In the genomic region with DNA sequence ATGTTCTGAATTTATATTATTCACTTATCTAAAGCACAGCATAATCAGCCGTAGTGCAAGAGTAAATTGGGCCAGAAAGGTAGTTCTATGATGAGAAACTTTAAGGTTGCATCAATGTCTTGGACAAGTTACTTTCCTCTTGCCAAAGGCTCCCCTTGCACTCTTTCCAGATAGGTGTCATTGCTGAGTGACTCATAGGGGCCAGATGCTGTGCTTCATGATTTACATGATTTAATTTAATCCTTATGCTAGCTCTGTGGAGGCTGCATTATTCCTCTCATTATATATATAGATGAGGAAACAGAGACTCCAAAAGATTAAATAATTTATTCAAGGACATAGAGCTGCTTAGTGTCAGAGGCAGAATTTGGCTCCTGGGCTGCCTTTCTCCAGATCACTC, we compare ENCODE assay signal across 18 cellular contexts. TPM values are rescaled to one million over a fixed set of nuclear protein-coding genes. Genes with fewer than 3 reads are reported as not detected.
DNase-seq lines count a peak whose midpoint lies in the region; ATAC-seq, FAIRE-seq and TF ChIP-seq lines count a peak whose summit lies in the region.
"Had no signal": no experiment of that assay in that cellular context is flagged by ENCODE, and none has a peak within 500 bp of the region (broad histone marks: within the 10 kb centered on the region; RNA-seq: fewer than 3 reads in every experiment).

No MANE protein-coding gene starts in this region.

- H3K9me3 ChIP-seq in right atrium auricular region, result no peaks in the 10 kb centered on the region
- H3K9me3 ChIP-seq: heart right ventricle had no signal

- peak; percentile 75 for FAIRE-seq in RCC 7860 (lab: Jason Lieb, UNC)
- FAIRE-seq: GM18507 had no signal

- H3K27me3 ChIP-seq in right atrium auricular region, result no peaks in the 10 kb centered on the region

- ATAC-seq in GM18498 (IDR thresholded peaks at IDR 0.05; ENCODE audit: unreplicated experiment), result no peak
- no peak for ATAC-seq in HG02981 (IDR thresholded peaks at IDR 0.05; ENCODE audit: unreplicated experiment)
- no peak for ATAC-seq in HG02678 (IDR thresholded peaks at IDR 0.05; ENCODE audit: unreplicated experiment)
- ATAC-seq: GM23338; heart right ventricle; stimulated activated naive CD8-positive, alpha-beta T cell treated with anti-CD3 and anti-CD28 coated beads, Interleukin-15, Interleukin-2, amounts not matched to agents 100 U/mL and 50 U/mL, for 24 hours had no signal

- H3K4me1 ChIP-seq in right atrium auricular region, result peaks cover 0 to 6% of the 10 kb centered on the region in 2 donors

- H3K4me3 ChIP-seq in fibroblast of mammary gland (ENCODE audit: control insufficient read depth, low read depth, low read length), result no peak overlapping the region
- H3K4me3 ChIP-seq in right atrium auricular region, result no peak overlapping the region
- H3K4me3 ChIP-seq: GM23338, heart right ventricle had no signal

- H3K36me3 ChIP-seq in right atrium auricular region, result no peaks in the 10 kb centered on the region
- H3K36me3 ChIP-seq: heart right ventricle had no signal

- no peak overlapping the region for H3K27ac ChIP-seq in right atrium auricular region
- H3K27ac ChIP-seq: heart right ventricle had no signal

- no peak for TF ChIP-seq CTCF in fibroblast of mammary gland (conservative IDR thresholded peaks at IDR 0.05; ENCODE audit: control insufficient read depth, insufficient read depth, low read depth, low read length)
- TF ChIP-seq CTCF in right atrium auricular region (IDR thresholded peaks at IDR 0.05), result no peak

- peak; percentile 22 for DNase-seq in ELR (ENCODE audit: low read depth)
- no peak for DNase-seq in RCC 7860 (ENCODE audit: low spot score)
- peak; percentile 91 for DNase-seq in fibroblast of mammary gland (ENCODE audit: low read depth)
- DNase-seq in pons (ENCODE audit: low spot score), result peak; percentile 13
- DNase-seq in right atrium auricular region (ENCODE audit: low spot score), result no peak
- DNase-seq: amniotic stem cell; GF-D8; heart right ventricle; KBM-7; NCI-H1436; SHP77; stimulated activated naive CD8-positive, alpha-beta T cell treated with anti-CD3 and anti-CD28 coated beads, Interleukin-15, Interleukin-2, amounts not matched to agents 100 U/mL and 50 U/mL, for 24 hours had no signal

RNA-seq across cellular contexts. Expression of a gene that starts 5.0 kb away (rescaled TPM):
- total RNA-seq in right atrium auricular region, result 1 to 10 TPM in 1 of 2 donors, under 1 TPM in 1; 0.44 to 1.1 TPM

RNA-seq across cellular contexts. Expression of a gene that starts 25.0 kb away (rescaled TPM):
- not detected for total RNA-seq in right atrium auricular region
- total RNA-seq: GM23338, skeletal muscle tissue had no signal

Comparison
In these comparisons a context has a peak if more than half of its experiments do, and no peak if none do; other contexts are left out.
1. DNase-seq: peak in ELR (single experiment), fibroblast of mammary gland (single experiment) and pons (single experiment); none in RCC 7860 (single experiment) and right atrium auricular region (single experiment).